In genomic region chrX:103197721-103198306, GRCh38 we compare ENCODE assay signal across 13 cellular contexts. TPM values are rescaled to one million over a fixed set of nuclear protein-coding genes. Genes with fewer than 3 reads are reported as not detected.
DNase-seq lines count a peak whose midpoint lies in the region; TF ChIP-seq lines count a peak whose summit lies in the region.
"Had no signal": no experiment of that assay in that cellular context is flagged by ENCODE, and none has a peak within 500 bp of the region (broad histone marks: within the 10 kb centered on the region; RNA-seq: fewer than 3 reads in every experiment).

No MANE protein-coding gene starts in this region.

- H3K4me3 ChIP-seq in fibroblast of villous mesenchyme (ENCODE audit: low read depth, low read length): no peak overlapping the region
- H3K4me3 ChIP-seq: BLaER1, left lung had no signal

- DNase-seq in AG08395 (ENCODE audit: low spot score) (peak; percentile 20), H4 (ENCODE audit: low spot score) (peak; percentile 18), RPMI7951 (ENCODE audit: low read depth) (peak; percentile 63), fibroblast of villous mesenchyme (ENCODE audit: low read depth) (peak; percentile 35), NCI-H446 treated with DMSO at 0.1 percent for 48 hours (lab: John Stamatoyannopoulos, UW) (no peak), NAMALWA (ENCODE audit: low spot score) (no peak), NCI-H748 treated with DMSO at 0.1 percent for 48 hours (lab: John Stamatoyannopoulos, UW) (no peak), epidermal melanocyte (ENCODE audit: insufficient read length, low spot score) (no peak)
- DNase-seq: DMS79, left lung, naive B cell, NCI-H1092 had no signal

- no peak for TF ChIP-seq CTCF in fibroblast of villous mesenchyme (IDR thresholded peaks at IDR 0.05; ENCODE audit: insufficient read depth, low read depth, low read length)

RNA-seq across cellular contexts. Expression of gene BEX4, which starts 17.1 kb away (rescaled TPM):
- 0.27 and 0.68 TPM in 2 replicates for total RNA-seq in H4 (2014; rRNA removed; shearing (Covaris generic))
- 2.6 TPM in 2 replicates for total RNA-seq in RPMI7951 (2014; rRNA removed; shearing (Covaris generic))
- total RNA-seq in fibroblast of villous mesenchyme: 6.0 and 7.1 TPM in 2 replicates

RNA-seq across cellular contexts. Expression of gene TCEAL8, which starts 57.1 kb away (rescaled TPM):
- total RNA-seq in H4 (2014; rRNA removed; shearing (Covaris generic)): 186 and 188 TPM in 2 replicates
- 71.7 and 87.1 TPM in 2 replicates for total RNA-seq in RPMI7951 (2014; rRNA removed; shearing (Covaris generic))
- total RNA-seq in fibroblast of villous mesenchyme: 108 and 125 TPM in 2 replicates

Comparison
In these comparisons a context has a peak if more than half of its experiments do, and no peak if none do; other contexts are left out.
1. DNase-seq: peak in AG08395 (single experiment), H4 (single experiment), RPMI7951 (single experiment) and fibroblast of villous mesenchyme (single experiment); none in NCI-H446 treated with DMSO at 0.1 percent for 48 hours (single experiment), NAMALWA (single experiment), NCI-H748 treated with DMSO at 0.1 percent for 48 hours (single experiment) and epidermal melanocyte (single experiment).